Comparison of ENCODE assay signal across 21 cellular contexts in genomic region chr15:42121021-42121420, GRCh38. TPM values are rescaled to one million over a fixed set of nuclear protein-coding genes. Genes with fewer than 3 reads are reported as not detected.
"Had no signal": no experiment of that assay in that cellular context is flagged by ENCODE, and none has a peak within 500 bp of the region (broad histone marks: within the 10 kb centered on the region; RNA-seq: fewer than 3 reads in every experiment).

No MANE protein-coding gene starts in this region.

- DNase-seq: activated CD4-positive, alpha-beta memory T cell treated with anti-CD3 and anti-CD28 coated beads for 36 hours; activated CD8-positive, alpha-beta memory T cell treated with anti-CD3 and anti-CD28 coated beads, Interleukin-2, amount 50 U/mL, for 4 hours; activated naive CD8-positive, alpha-beta T cell treated with anti-CD3 and anti-CD28 coated beads, Interleukin-2, amount 10 ng/mL, durations not matched to agents 7 days and 5 days; activated T-cell treated with anti-CD3 and anti-CD28 coated beads, Interleukin-2, amount 50 U/mL, for 72 hours; aorta; heart right ventricle; left ventricle myocardium superior; ovary; stimulated activated CD4-positive, alpha-beta T cell treated with anti-CD3 and anti-CD28 coated beads, Interleukin-4, amount 100 ng/mL, for 1 hour; stimulated activated CD8-positive, alpha-beta memory T cell treated with anti-CD3 and anti-CD28 coated beads, Interleukin-4, amount 100 ng/mL, for 48 hours; stimulated activated naive CD8-positive, alpha-beta T cell treated with anti-CD3 and anti-CD28 coated beads, Interleukin-15, Interleukin-2, amounts not matched to agents 100 U/mL and 50 U/mL, for 24 hours; T-helper 9 cell had no signal

- H3K4me1 ChIP-seq: breast epithelium, gastrocnemius medialis had no signal

- H3K36me3 Mint-ChIP-seq: activated CD4-positive, alpha-beta memory T cell treated with anti-CD3 and anti-CD28 coated beads for 36 hours; activated naive CD8-positive, alpha-beta T cell treated with anti-CD3 and anti-CD28 coated beads, Interleukin-2, amount 10 ng/mL, durations not matched to agents 7 days and 5 days had no signal

- H3K4me3 Mint-ChIP-seq: activated CD4-positive, alpha-beta memory T cell treated with anti-CD3 and anti-CD28 coated beads for 36 hours; activated naive CD8-positive, alpha-beta T cell treated with anti-CD3 and anti-CD28 coated beads, Interleukin-2, amount 10 ng/mL, durations not matched to agents 7 days and 5 days; activated T-cell treated with anti-CD3 and anti-CD28 coated beads, Interleukin-2, amount 50 U/mL, for 72 hours; neural crest cell had no signal

- H3K9me3 Mint-ChIP-seq: activated T-cell treated with anti-CD3 and anti-CD28 coated beads, Interleukin-2, amount 50 U/mL, for 72 hours had no signal

- H3K27ac ChIP-seq: breast epithelium, dorsolateral prefrontal cortex, gastrocnemius medialis, heart right ventricle, ovary, suprapubic skin, VCaP had no signal

- H3K9me3 ChIP-seq: breast epithelium, gastrocnemius medialis, ovary, suprapubic skin had no signal

- H3K27ac Mint-ChIP-seq: activated CD4-positive, alpha-beta memory T cell treated with anti-CD3 and anti-CD28 coated beads for 36 hours; activated naive CD8-positive, alpha-beta T cell treated with anti-CD3 and anti-CD28 coated beads, Interleukin-2, amount 10 ng/mL, durations not matched to agents 7 days and 5 days; activated T-cell treated with anti-CD3 and anti-CD28 coated beads, Interleukin-2, amount 50 U/mL, for 72 hours had no signal

- H3K27me3 ChIP-seq: breast epithelium, dorsolateral prefrontal cortex, gastrocnemius medialis, ovary, suprapubic skin had no signal

- H3K4me3 ChIP-seq: breast epithelium, dorsolateral prefrontal cortex, gastrocnemius medialis, heart right ventricle, ovary, suprapubic skin had no signal

- H3K36me3 ChIP-seq: breast epithelium, gastrocnemius medialis, heart right ventricle, ovary, suprapubic skin had no signal

- ATAC-seq: activated T-cell treated with anti-CD3 and anti-CD28 coated beads, Interleukin-2, amount 50 U/mL, for 72 hours; left ventricle myocardium superior; stimulated activated naive CD8-positive, alpha-beta T cell treated with anti-CD3 and anti-CD28 coated beads, Interleukin-15, Interleukin-2, amounts not matched to agents 100 U/mL and 50 U/mL, for 24 hours had no signal

RNA-seq across cellular contexts. Expression of gene PLA2G4D, which starts 26.7 kb away (rescaled TPM):
- total RNA-seq: activated CD4-positive, alpha-beta memory T cell treated with anti-CD3 and anti-CD28 coated beads for 36 hours; activated naive CD8-positive, alpha-beta T cell treated with anti-CD3 and anti-CD28 coated beads, Interleukin-2, amount 10 ng/mL, durations not matched to agents 7 days and 5 days; activated T-cell treated with anti-CD3 and anti-CD28 coated beads, Interleukin-2, amount 50 U/mL, for 72 hours; aorta; breast epithelium; chondrocyte; heart right ventricle; kidney epithelial cell; left ventricle myocardium superior; mesenteric fat pad; neural crest cell had no signal
- polyA plus RNA-seq: aorta, heart right ventricle, ovary had no signal

RNA-seq across cellular contexts. Expression of gene PLA2G4F, which starts 35.4 kb away (rescaled TPM):
- total RNA-seq: activated CD4-positive, alpha-beta memory T cell treated with anti-CD3 and anti-CD28 coated beads for 36 hours; activated naive CD8-positive, alpha-beta T cell treated with anti-CD3 and anti-CD28 coated beads, Interleukin-2, amount 10 ng/mL, durations not matched to agents 7 days and 5 days; aorta; chondrocyte; mesenteric fat pad; neural crest cell had no signal
